ENCODE assay signal across 8 cellular contexts in the genomic region with DNA sequence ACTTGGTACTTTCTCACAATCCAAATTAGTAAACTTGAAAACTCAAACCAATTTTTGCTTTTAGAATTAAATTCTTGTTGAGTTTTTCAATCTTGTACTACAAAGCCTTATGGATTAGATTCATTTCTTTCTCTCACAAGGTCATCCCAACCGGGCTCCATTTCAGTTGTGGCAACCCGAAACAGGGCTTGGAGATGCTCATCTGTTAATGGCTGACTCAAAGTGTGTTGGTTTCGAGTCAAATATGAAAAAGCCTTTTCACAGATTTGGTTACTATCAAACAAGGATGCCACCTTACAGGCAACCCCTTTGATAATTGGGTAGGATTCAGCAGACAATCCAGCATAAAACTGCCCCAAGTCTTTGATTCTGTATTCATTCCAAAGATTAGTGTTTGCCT. TPM values are rescaled to one million over a fixed set of nuclear protein-coding genes. Genes with fewer than 3 reads are reported as not detected.
DNase-seq lines count a peak whose midpoint lies in the region; ATAC-seq, FAIRE-seq and TF ChIP-seq lines count a peak whose summit lies in the region.

No MANE protein-coding gene starts in this region.

- peaks cover 0 to 16% (median 5%) of the 10 kb centered on the region in 11 experiments; a peak in 5 of 22 replicates for H4K20me1 ChIP-seq in BLaER1 treated with 17β-estradiol and CSF1 and Interleukin-3, amounts not matched to agents 10 nM and 100 nM
- peaks cover 2% of the 10 kb centered on the region for H4K20me1 ChIP-seq in endothelial cell of umbilical vein (replicated peaks; ENCODE audit: control insufficient read depth, extremely low read depth, insufficient read depth, low read length)

- H3K79me2 ChIP-seq in endothelial cell of umbilical vein (ENCODE audit: control insufficient read depth, insufficient read depth, low read length): peaks cover 47% of the 10 kb centered on the region

- peaks cover 21 to 64% (median 59%) of the 10 kb centered on the region in 10 experiments for H3K4me1 ChIP-seq in BLaER1 treated with 17β-estradiol and CSF1 and Interleukin-3, amounts not matched to agents 10 nM and 100 nM
- peaks cover 28% of the 10 kb centered on the region; the same call in 1 of the 2 replicates for H3K4me1 ChIP-seq in HUES6 (ENCODE audit: control insufficient read depth, insufficient read depth, low read length)
- H3K4me1 ChIP-seq in endothelial cell of umbilical vein (ENCODE audit: control insufficient read depth, extremely low read depth, insufficient read depth, low read length): peaks cover 49% of the 10 kb centered on the region
- peaks cover 0 to 59% (median 52%) of the 10 kb centered on the region in 4 donors for H3K4me1 ChIP-seq in sigmoid colon

- ATAC-seq in GM21528 (IDR thresholded peaks at IDR 0.05; ENCODE audit: low FRiP score, unreplicated experiment): no peak

- peak overlapping the region in 1 of 11 experiments; percentile 95; a peak in 2 of 22 replicates for H3K27ac ChIP-seq in BLaER1 treated with 17β-estradiol and CSF1 and Interleukin-3, amounts not matched to agents 10 nM and 100 nM
- no peak overlapping the region for H3K27ac ChIP-seq in HUES6 (ENCODE audit: low read depth, low read length)
- no peak overlapping the region for H3K27ac ChIP-seq in endothelial cell of umbilical vein (ENCODE audit: insufficient read depth, low read depth, low read length)
- H3K27ac ChIP-seq in sigmoid colon: peak overlapping the region; percentile 96 to 98 (median 97)

- dilution Hi-C loops in endothelial cell of umbilical vein (cut with MboI; ENCODE audit: extremely low pct_ligation_motif_present, low sequenced_read_pairs): no loop called here

- TF ChIP-seq CTCF in endothelial cell of umbilical vein (IDR thresholded peaks at IDR 0.05; ENCODE audit: extremely low read depth in 1 of 2, insufficient read depth in 1 of 2, low read depth in 1 of 2, low read length in 2 of 2): no peak
- TF ChIP-seq CTCF in sigmoid colon (IDR thresholded peaks at IDR 0.05): no peak

- no peak for TF ChIP-seq EP300 in sigmoid colon (IDR thresholded peaks at IDR 0.05)

- FAIRE-seq in endothelial cell of umbilical vein (lab: Jason Lieb, UNC): no peak

- POLR2A ChIA-PET in endothelial cell of umbilical vein (lab: Charles Lee): no interaction called here

- BruUV-seq in endothelial cell of umbilical vein (replicated peaks; lab: Mats Ljungman, UMichigan): no TSS peak

- H3K4me3 ChIP-seq in BLaER1 treated with 17β-estradiol and CSF1 and Interleukin-3, amounts not matched to agents 10 nM and 100 nM: peak overlapping the region; percentile 62 to 79 (median 69); a peak in 18 of 20 replicates
- H3K4me3 ChIP-seq in HUES6 (ENCODE audit: low read depth, low read length) (peak overlapping the region; percentile 73), endothelial cell of umbilical vein (replicated peaks in 1 of 3; ENCODE audit: insufficient read depth in 1 of 3, low read depth in 1 of 3, low read length in 3 of 3) (peak overlapping the region in 1 of 3 experiments; percentile 78), sigmoid colon (peak overlapping the region in 3 of 4 donors; percentile 62 to 68 (median 64))

- WGBS in sigmoid colon, 2 donors: 86% methylated on average over 3 of the region's 3 CpGs

- H3K9me3 ChIP-seq in BLaER1 treated with 17β-estradiol and CSF1 and Interleukin-3, amounts not matched to agents 10 nM and 100 nM (replicated peaks in 1 of 11): peaks cover 13 to 27% (median 23%) of the 10 kb centered on the region in 11 experiments
- H3K9me3 ChIP-seq in HUES6 (ENCODE audit: control insufficient read depth, insufficient read depth, low read depth, low read length): no peaks in the 10 kb centered on the region
- no peaks in the 10 kb centered on the region for H3K9me3 ChIP-seq in endothelial cell of umbilical vein (replicated peaks; ENCODE audit: control insufficient read depth, insufficient read depth, low read length)
- no peaks in the 10 kb centered on the region for H3K9me3 ChIP-seq in sigmoid colon

- intact Hi-C loops in endothelial cell of umbilical vein (cut with micrococcal nuclease): loop anchor here (5.0 kb wide), 1 partner anchor 961 kb away; no protein-coding TSS in a partner anchor
- intact Hi-C loops in sigmoid colon (cut with DNase I): no loop called here

- peaks cover 31 to 74% (median 65%) of the 10 kb centered on the region in 11 experiments for H3K36me3 ChIP-seq in BLaER1 treated with 17β-estradiol and CSF1 and Interleukin-3, amounts not matched to agents 10 nM and 100 nM
- H3K36me3 ChIP-seq in HUES6 (ENCODE audit: control insufficient read depth, insufficient read depth, low read length): peaks cover 33% of the 10 kb centered on the region
- peaks cover 3% of the 10 kb centered on the region in 2 experiments for H3K36me3 ChIP-seq in endothelial cell of umbilical vein (ENCODE audit: control insufficient read depth in 2 of 2, extremely low read depth in 1 of 2, insufficient read depth in 2 of 2, low read length in 2 of 2)
- H3K36me3 ChIP-seq in sigmoid colon: peaks cover 0 to 30% (median 4%) of the 10 kb centered on the region in 4 donors

- H3K9me1 ChIP-seq in endothelial cell of umbilical vein (replicated peaks; ENCODE audit: control insufficient read depth, extremely low read depth, insufficient read depth, low read length): no peaks in the 10 kb centered on the region

- peak overlapping the region; percentile 78 to 93 (median 85) for H3K4me2 ChIP-seq in BLaER1 treated with 17β-estradiol and CSF1 and Interleukin-3, amounts not matched to agents 10 nM and 100 nM
- H3K4me2 ChIP-seq in endothelial cell of umbilical vein (ENCODE audit: insufficient read depth, low read length): peak overlapping the region; percentile 53

- H3K9ac ChIP-seq in BLaER1 treated with 17β-estradiol and CSF1 and Interleukin-3, amounts not matched to agents 10 nM and 100 nM: peak overlapping the region in 1 of 11 experiments; percentile 89; a peak in 1 of 22 replicates
- H3K9ac ChIP-seq in HUES6 (ENCODE audit: low read length): peak overlapping the region; percentile 92
- H3K9ac ChIP-seq in endothelial cell of umbilical vein (replicated peaks; ENCODE audit: extremely low read depth, insufficient read depth, low read length): no peak overlapping the region

- TF ChIP-seq POLR2A in endothelial cell of umbilical vein (IDR thresholded peaks at IDR 0.05; ENCODE audit: low read depth, low read length): no peak
- TF ChIP-seq POLR2A in sigmoid colon (IDR thresholded peaks at IDR 0.05): no peak

- H3K27me3 ChIP-seq in BLaER1 treated with 17β-estradiol and CSF1 and Interleukin-3, amounts not matched to agents 10 nM and 100 nM: no peaks in the 10 kb centered on the region
- no peaks in the 10 kb centered on the region for H3K27me3 ChIP-seq in HUES6 (ENCODE audit: control insufficient read depth, insufficient read depth, low read length)
- no peaks in the 10 kb centered on the region for H3K27me3 ChIP-seq in endothelial cell of umbilical vein (ENCODE audit: control insufficient read depth in 2 of 2, insufficient read depth in 2 of 2, low read length in 2 of 2)
- H3K27me3 ChIP-seq in sigmoid colon: no peaks in the 10 kb centered on the region

- CTCF ChIA-PET in endothelial cell of umbilical vein (lab: Charles Lee): no interaction called here

- no peak overlapping the region for H2AFZ ChIP-seq in endothelial cell of umbilical vein (ENCODE audit: low read depth, low read length)

- DNase-seq in endothelial cell of umbilical vein (ENCODE audit: low read depth, low spot score) (no peak), sigmoid colon (no peak), NCI-H345 treated with DMSO at 0.1 percent for 48 hours (lab: John Stamatoyannopoulos, UW; ENCODE audit: unreplicated experiment) (no peak), GDM1 (lab: John Stamatoyannopoulos, UW) (no peak), NOMO-1 treated with DMSO at 0.1 percent for 48 hours (lab: John Stamatoyannopoulos, UW; ENCODE audit: unreplicated experiment) (no peak)

TF ChIP-seq in endothelial cell of umbilical vein, 7 proteins besides CTCF, POLR2A, EP300 and RAD21 (continues in another document):
- no peak for TF ChIP-seq MYC (IDR thresholded peaks at IDR 0.05; ENCODE audit: low read depth, low read length)
- TF ChIP-seq JUN (IDR thresholded peaks at IDR 0.05; ENCODE audit: borderline replicate concordance, insufficient read depth, insufficient read length, low read depth): no peak

RNA-seq across cellular contexts. Expression of gene EPM2AIP1, which starts 1.8 kb away (rescaled TPM):
- total RNA-seq in endothelial cell of umbilical vein (13.9 and 15.1 TPM in 2 replicates), sigmoid colon (10 to 100 TPM; 11.8 to 18.9 (median 14.0) TPM)
- polyA plus RNA-seq in endothelial cell of umbilical vein (4.5 and 5.4 TPM in 2 replicates), sigmoid colon (1 to 10 TPM; 1.2 to 6.0 (median 5.2) TPM)
- 3.2 and 3.8 TPM in 2 replicates for polyA plus RNA-seq in endothelial cell of umbilical vein (2011; cell fraction: cytosol; rRNA removed)
- polyA plus RNA-seq in endothelial cell of umbilical vein (2011; cell fraction: nucleus; rRNA removed): 7.8 and 13.7 TPM in 2 replicates
- 5.9 and 8.0 TPM in 2 replicates for polyA plus RNA-seq in endothelial cell of umbilical vein (2012)
- polyA minus RNA-seq in endothelial cell of umbilical vein: 14.0 and 18.3 TPM in 2 replicates
- 7.6 TPM for polyA minus RNA-seq in endothelial cell of umbilical vein (2011; cell fraction: cytosol; rRNA and poly(A)+ RNA removed)
- 16.1 and 22.5 TPM in 2 replicates for polyA minus RNA-seq in endothelial cell of umbilical vein (2011; cell fraction: nucleus; rRNA and poly(A)+ RNA removed)

RNA-seq across cellular contexts. Expression of gene MLH1, which starts 2.2 kb away (rescaled TPM):
- total RNA-seq in endothelial cell of umbilical vein (30.1 and 32.9 TPM in 2 replicates), sigmoid colon (10 to 100 TPM; 27.2 to 60.3 (median 36.5) TPM)
- polyA plus RNA-seq in endothelial cell of umbilical vein (19.2 and 22.2 TPM in 2 replicates), sigmoid colon (10 to 100 TPM in 2 of 3 donors, 1 to 10 TPM in 1; 9.0 to 20.8 (median 14.3) TPM)
- polyA plus RNA-seq in endothelial cell of umbilical vein (2011; cell fraction: cytosol; rRNA removed): 28.7 and 35.5 TPM in 2 replicates
- polyA plus RNA-seq in endothelial cell of umbilical vein (2011; cell fraction: nucleus; rRNA removed): 36.9 and 37.4 TPM in 2 replicates
- 21.1 and 24.6 TPM in 2 replicates for polyA plus RNA-seq in endothelial cell of umbilical vein (2012)
- 28.9 and 39.7 TPM in 2 replicates for polyA minus RNA-seq in endothelial cell of umbilical vein
- polyA minus RNA-seq in endothelial cell of umbilical vein (2011; cell fraction: cytosol; rRNA and poly(A)+ RNA removed): 27.9 TPM
- polyA minus RNA-seq in endothelial cell of umbilical vein (2011; cell fraction: nucleus; rRNA and poly(A)+ RNA removed): 23.3 and 25.9 TPM in 2 replicates

RNA-seq across cellular contexts. Expression of gene TRANK1, which starts 46.3 kb away (rescaled TPM):
- total RNA-seq in endothelial cell of umbilical vein: 8.0 and 14.4 TPM in 2 replicates
- 3.5 and 4.6 TPM in 2 replicates for polyA plus RNA-seq in endothelial cell of umbilical vein
- 2.9 and 3.7 TPM in 2 replicates for polyA plus RNA-seq in endothelial cell of umbilical vein (2011; cell fraction: cytosol; rRNA removed)
- polyA plus RNA-seq in endothelial cell of umbilical vein (2011; cell fraction: nucleus; rRNA removed): 13.9 and 15.8 TPM in 2 replicates
- 6.8 and 7.3 TPM in 2 replicates for polyA plus RNA-seq in endothelial cell of umbilical vein (2012)
- 18.2 and 26.1 TPM in 2 replicates for polyA minus RNA-seq in endothelial cell of umbilical vein
- 2.8 TPM for polyA minus RNA-seq in endothelial cell of umbilical vein (2011; cell fraction: cytosol; rRNA and poly(A)+ RNA removed)
- polyA minus RNA-seq in endothelial cell of umbilical vein (2011; cell fraction: nucleus; rRNA and poly(A)+ RNA removed): 8.4 and 10.6 TPM in 2 replicates
- 10 to 100 TPM in 3 of 4 donors, 1 to 10 TPM in 1; 8.6 to 26.3 (median 16.9) TPM for total RNA-seq in sigmoid colon
- 10 to 100 TPM; 12.6 to 36.4 (median 26.1) TPM for polyA plus RNA-seq in sigmoid colon

Comparison
In these comparisons a context has a peak if more than half of its experiments do, and no peak if none do; other contexts are left out.
1. H3K27ac ChIP-seq: peak in sigmoid colon (4 of 4); none in HUES6 (single experiment) and endothelial cell of umbilical vein (single experiment).